ENCODE assay signal across 17 cellular contexts in the genomic region with DNA sequence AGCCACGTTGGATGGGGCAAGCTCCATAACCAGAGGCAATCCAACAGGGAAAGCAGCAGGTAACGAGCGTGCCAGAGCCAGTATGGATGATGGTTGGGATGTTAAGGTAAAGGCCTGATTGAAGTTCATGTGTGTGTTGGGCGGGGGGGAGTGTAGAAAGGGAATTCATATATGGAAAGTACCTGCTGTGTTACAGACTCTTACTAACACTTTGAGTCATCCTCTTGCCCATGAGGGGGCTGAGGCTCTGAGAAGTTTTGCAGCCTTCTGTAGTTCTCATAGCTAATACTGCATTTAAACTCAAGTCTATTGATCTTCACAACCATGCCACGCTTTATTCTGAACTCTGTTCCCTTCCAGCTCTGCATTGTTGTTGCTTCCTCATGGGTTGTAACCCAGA. TPM values are rescaled to one million over a fixed set of nuclear protein-coding genes. Genes with fewer than 3 reads are reported as not detected.
DNase-seq lines count a peak whose midpoint lies in the region; ATAC-seq and TF ChIP-seq lines count a peak whose summit lies in the region.
"Had no signal": no experiment of that assay in that cellular context is flagged by ENCODE, and none has a peak within 500 bp of the region (broad histone marks: within the 10 kb centered on the region; RNA-seq: fewer than 3 reads in every experiment).

No MANE protein-coding gene starts in this region.

- no peak overlapping the region for H3K27ac ChIP-seq in esophagus squamous epithelium
- H3K27ac ChIP-seq: heart right ventricle, left ventricle myocardium inferior, suprapubic skin had no signal

- no peaks in the 10 kb centered on the region for H3K9me3 ChIP-seq in esophagus squamous epithelium
- H3K9me3 ChIP-seq: heart right ventricle, left ventricle myocardium inferior, suprapubic skin had no signal

- peaks cover 0 to 8% (median 0%) of the 10 kb centered on the region in 3 donors for H3K4me1 ChIP-seq in esophagus squamous epithelium
- H3K4me1 ChIP-seq: heart right ventricle, left ventricle myocardium inferior, suprapubic skin had no signal

- no peaks in the 10 kb centered on the region for H3K36me3 ChIP-seq in esophagus squamous epithelium
- H3K36me3 ChIP-seq: heart right ventricle, left ventricle myocardium inferior, suprapubic skin had no signal

- peak; percentile 88 for ATAC-seq in GM18519 (IDR thresholded peaks at IDR 0.05; ENCODE audit: low FRiP score, unreplicated experiment)
- ATAC-seq in GM19397 (IDR thresholded peaks at IDR 0.05; ENCODE audit: unreplicated experiment) = peak; percentile 72
- peak; percentile 91 for ATAC-seq in HG02870 (IDR thresholded peaks at IDR 0.05; ENCODE audit: unreplicated experiment)
- peak; percentile 82 for ATAC-seq in HG03575 (IDR thresholded peaks at IDR 0.05; ENCODE audit: extremely low read depth, insufficient number of reproducible peaks, low FRiP score, unreplicated experiment)
- ATAC-seq: heart right ventricle, sciatic nerve had no signal

- peaks cover 0 to 47% (median 0%) of the 10 kb centered on the region in 4 donors for H3K27me3 ChIP-seq in esophagus squamous epithelium
- H3K27me3 ChIP-seq: suprapubic skin had no signal

- TF ChIP-seq CTCF in lower leg skin (IDR thresholded peaks at IDR 0.05) = no peak
- TF ChIP-seq CTCF in esophagus squamous epithelium (IDR thresholded peaks at IDR 0.05) = no peak

- DNase-seq in lower leg skin (ENCODE audit: low spot score in 2 of 2) (no peak), kidney glomerular epithelial cell (lab: John Stamatoyannopoulos, UW) (no peak), esophagus squamous epithelium (lab: John Stamatoyannopoulos, UW) (no peak), COLO668 (lab: John Stamatoyannopoulos, UW; ENCODE audit: unreplicated experiment) (no peak)
- DNase-seq: activated naive CD4-positive, alpha-beta T cell treated with anti-CD3 and anti-CD28 coated beads, Interleukin-2, amount 50 U/mL, for 16 hours; C1 segment of cervical spinal cord; GDM1; heart right ventricle; left ventricle myocardium inferior; NCI-H1417; NCI-H510A had no signal

- intact Hi-C loops in lower leg skin (cut with DNase I; ENCODE audit: low total_unique reads) = no loop called here
- intact Hi-C loops in esophagus squamous epithelium (cut with DNase I) = no loop called here

- 64 to 74% methylated on average over 5 of the region's 5 CpGs for WGBS in lower leg skin, 2 donors
- 67% methylated on average over 5 of the region's 5 CpGs for WGBS in esophagus squamous epithelium, 2 donors

- H3K4me3 ChIP-seq in lower leg skin (ENCODE audit: low read depth, poor library complexity, severe bottlenecking) (no peak overlapping the region), esophagus squamous epithelium (no peak overlapping the region)
- H3K4me3 ChIP-seq: heart right ventricle, left ventricle myocardium inferior, suprapubic skin had no signal

- TF ChIP-seq POLR2A in lower leg skin (IDR thresholded peaks at IDR 0.05) = no peak
- no peak for TF ChIP-seq POLR2A in esophagus squamous epithelium (IDR thresholded peaks at IDR 0.05)

RNA-seq across cellular contexts. Expression of gene SYCE1L, which starts 28.5 kb away (rescaled TPM):
- total RNA-seq in lower leg skin (1 to 10 TPM in 3 of 4 donors, under 1 TPM in 1; 0.79 to 3.7 (median 2.2) TPM), esophagus squamous epithelium (1 to 10 TPM in 1 of 4 donors, under 1 TPM in 1, not detected in 2; 0.76 to 1.1 TPM)

RNA-seq across cellular contexts. Expression of gene MON1B, which starts 36.8 kb away (rescaled TPM):
- total RNA-seq in lower leg skin (10 to 100 TPM; 13.9 to 22.9 (median 18.8) TPM), esophagus squamous epithelium (10 to 100 TPM; 11.8 to 25.9 (median 19.0) TPM)
